13 cellular contexts compared by ENCODE assay signal in genomic region chr6:137808191-137808590, GRCh38. TPM values are rescaled to one million over a fixed set of nuclear protein-coding genes. Genes with fewer than 3 reads are reported as not detected.
DNase-seq lines count a peak whose midpoint lies in the region; ATAC-seq and TF ChIP-seq lines count a peak whose summit lies in the region.
"Had no signal": no experiment of that assay in that cellular context is flagged by ENCODE, and none has a peak within 500 bp of the region (broad histone marks: within the 10 kb centered on the region; RNA-seq: fewer than 3 reads in every experiment).

No MANE protein-coding gene starts in this region.

- H3K27ac Mint-ChIP-seq in MCF 10A (ENCODE audit: low read depth, unreplicated experiment), result peak overlapping the region; percentile 94
- H3K27ac Mint-ChIP-seq: B cell had no signal

- H3K9me3 ChIP-seq in breast epithelium (no peaks in the 10 kb centered on the region), RWPE2 (ENCODE audit: severe bottlenecking) (no peaks in the 10 kb centered on the region)

- intact Hi-C loops in MCF 10A (cut with micrococcal nuclease), result no loop called here
- intact Hi-C loops in breast epithelium (cut with DNase I; ENCODE audit: low total_unique reads), result no loop called here

- TF ChIP-seq CTCF in MCF 10A (IDR thresholded peaks at IDR 0.05; ENCODE audit: unreplicated experiment), result no peak
- no peak for TF ChIP-seq CTCF in breast epithelium (IDR thresholded peaks at IDR 0.05)
- no peak for TF ChIP-seq CTCF in RWPE2 (IDR thresholded peaks at IDR 0.05; ENCODE audit: poor library complexity, severe bottlenecking)
- TF ChIP-seq CTCF in fibroblast of mammary gland (conservative IDR thresholded peaks at IDR 0.05; ENCODE audit: control insufficient read depth, insufficient read depth, low read depth, low read length), result no peak

- ATAC-seq in RWPE2 (ENCODE audit: low read depth), result peak; percentile 55
- ATAC-seq in left lobe of liver, result no peak

- H3K36me3 ChIP-seq in breast epithelium (no peaks in the 10 kb centered on the region), RWPE2 (ENCODE audit: low read depth) (no peaks in the 10 kb centered on the region)

- TF ChIP-seq POLR2A in breast epithelium (IDR thresholded peaks at IDR 0.05), result no peak

- no peaks in the 10 kb centered on the region for H3K27me3 Mint-ChIP-seq in MCF 10A (ENCODE audit: insufficient read depth, unreplicated experiment)
- H3K27me3 Mint-ChIP-seq: B cell, type B pancreatic cell had no signal

- H3K4me3 Mint-ChIP-seq in MCF 10A (ENCODE audit: unreplicated experiment), result no peak overlapping the region
- H3K4me3 Mint-ChIP-seq: B cell, type B pancreatic cell had no signal

- no TSS peak for BruUV-seq in MCF 10A (replicated peaks; lab: Mats Ljungman, UMichigan)

- CTCF ChIA-PET in MCF 10A (lab: Yijun Ruan, JAX), result interaction anchor here (1.3 to 2.3 kb wide), 2 partner anchors 45 to 100 kb away, joined by 3 to 6 read pairs; no protein-coding TSS in a partner anchor

- H3K4me1 ChIP-seq in breast epithelium (peaks cover 0 to 7% of the 10 kb centered on the region in 2 donors), RWPE2 (ENCODE audit: insufficient read depth, poor library complexity, severe bottlenecking) (peaks cover 53% of the 10 kb centered on the region)

- no peaks in the 10 kb centered on the region for H3K9me3 Mint-ChIP-seq in MCF 10A (ENCODE audit: unreplicated experiment)

- POLR2A ChIA-PET in MCF 10A (lab: Yijun Ruan, JAX), result interaction anchor here (0.6 to 7.7 kb wide), 10 partner anchors 9 to 301 kb away, joined by 3 to 127 read pairs (median 4); partner anchors contain the start of gene TNFAIP3

- no peak overlapping the region for H3K4me3 ChIP-seq in breast epithelium
- H3K4me3 ChIP-seq in RWPE2 (ENCODE audit: severe bottlenecking), result no peak overlapping the region
- no peak overlapping the region for H3K4me3 ChIP-seq in fibroblast of mammary gland (ENCODE audit: control insufficient read depth, low read depth, low read length)

- H3K27ac ChIP-seq in breast epithelium (no peak overlapping the region), RWPE2 (ENCODE audit: poor library complexity, severe bottlenecking) (peak overlapping the region; percentile 93)

- no peaks in the 10 kb centered on the region for H3K27me3 ChIP-seq in breast epithelium
- H3K27me3 ChIP-seq in RWPE2 (ENCODE audit: insufficient read depth, poor library complexity, severe bottlenecking), result no peaks in the 10 kb centered on the region

- peaks cover 4% of the 10 kb centered on the region for H3K36me3 Mint-ChIP-seq in MCF 10A (ENCODE audit: insufficient read depth, unreplicated experiment)
- H3K36me3 Mint-ChIP-seq: type B pancreatic cell had no signal

- peak; percentile 69 for DNase-seq in MCF 10A (ENCODE audit: unreplicated experiment)
- DNase-seq in breast epithelium (ENCODE audit: low spot score in 2 of 2), result no peak
- DNase-seq in RWPE2 (ENCODE audit: low spot score), result no peak
- peak; percentile 85 for DNase-seq in fibroblast of mammary gland (ENCODE audit: low read depth)
- peak; percentile 50 for DNase-seq in stromal cell of bone marrow (ENCODE audit: low read depth)
- no peak for DNase-seq in AML-193 (lab: John Stamatoyannopoulos, UW)
- DNase-seq in GDM1 (lab: John Stamatoyannopoulos, UW), result no peak
- no peak for DNase-seq in left lobe of liver (ENCODE audit: low spot score)
- DNase-seq: GF-D8, NCI-H187, T1000 had no signal

- H3K4me1 Mint-ChIP-seq in MCF 10A (ENCODE audit: insufficient read depth, unreplicated experiment), result peaks cover 68% of the 10 kb centered on the region

RNA-seq across cellular contexts. Expression of gene TNFAIP3, which starts 58.9 kb away (rescaled TPM):
- total RNA-seq in MCF 10A (2022), result 38.2 and 52.8 TPM in 2 replicates
- 10 to 100 TPM; 21.3 to 50.5 (median 25.9) TPM for total RNA-seq in breast epithelium
- total RNA-seq in left lobe of liver, result 8.8 TPM

Comparison
In these comparisons a context has a peak if more than half of its experiments do, and no peak if none do; other contexts are left out.
1. DNase-seq: peak in MCF 10A (single experiment), fibroblast of mammary gland (single experiment) and stromal cell of bone marrow (single experiment); none in breast epithelium (0 of 2), RWPE2 (single experiment), AML-193 (0 of 2), GDM1 (single experiment) and left lobe of liver (single experiment).